19 cellular contexts compared by ENCODE assay signal in genomic region chrX:150196300-150196699, GRCh38.
"Had no signal": no experiment of that assay in that cellular context is flagged by ENCODE, and none has a peak within 500 bp of the region (broad histone marks: within the 10 kb centered on the region; RNA-seq: fewer than 3 reads in every experiment).

No MANE protein-coding gene starts in this region.

- ATAC-seq: esophagus mucosa, gastroesophageal sphincter, left colon, left ventricle myocardium superior had no signal

- H3K4me1 Mint-ChIP-seq: nephron progenitor cell had no signal

- H3K36me3 Mint-ChIP-seq: naive B cell had no signal

- H3K9me3 ChIP-seq: gastroesophageal sphincter, sigmoid colon, stomach had no signal

- H3K27ac ChIP-seq: coronary artery, gastroesophageal sphincter, sigmoid colon, skin epidermis, stomach had no signal

- H3K27me3 Mint-ChIP-seq: naive B cell had no signal

- H3K27me3 ChIP-seq: gastroesophageal sphincter, sigmoid colon, stomach had no signal

- H3K36me3 ChIP-seq: gastroesophageal sphincter, sigmoid colon, stomach had no signal

- H3K27ac Mint-ChIP-seq: naive B cell, nephron progenitor cell had no signal

- H3K4me3 Mint-ChIP-seq: nephron progenitor cell had no signal

- H3K4me1 ChIP-seq: gastroesophageal sphincter, sigmoid colon, stomach had no signal

- DNase-seq: effector CD4-positive, alpha-beta T cell; glutamatergic neuron; left colon; left ventricle myocardium superior; mesenchymal stem cell; naive B cell; nephron progenitor cell; posterior cingulate gyrus; sigmoid colon; stimulated activated CD4-positive, alpha-beta T cell treated with anti-CD3 and anti-CD28 coated beads, Interleukin-12 subunit alpha, Interleukin-12 subunit beta, amount 100 ng/mL, for 4 hours; stimulated activated naive CD4-positive, alpha-beta T cell; stomach; substantia nigra; trophoblast cell had no signal

- H3K4me3 ChIP-seq: coronary artery, gastroesophageal sphincter, lung, sigmoid colon, skin epidermis, stomach had no signal
